ENCODE assay signal across 15 cellular contexts in the genomic region with DNA sequence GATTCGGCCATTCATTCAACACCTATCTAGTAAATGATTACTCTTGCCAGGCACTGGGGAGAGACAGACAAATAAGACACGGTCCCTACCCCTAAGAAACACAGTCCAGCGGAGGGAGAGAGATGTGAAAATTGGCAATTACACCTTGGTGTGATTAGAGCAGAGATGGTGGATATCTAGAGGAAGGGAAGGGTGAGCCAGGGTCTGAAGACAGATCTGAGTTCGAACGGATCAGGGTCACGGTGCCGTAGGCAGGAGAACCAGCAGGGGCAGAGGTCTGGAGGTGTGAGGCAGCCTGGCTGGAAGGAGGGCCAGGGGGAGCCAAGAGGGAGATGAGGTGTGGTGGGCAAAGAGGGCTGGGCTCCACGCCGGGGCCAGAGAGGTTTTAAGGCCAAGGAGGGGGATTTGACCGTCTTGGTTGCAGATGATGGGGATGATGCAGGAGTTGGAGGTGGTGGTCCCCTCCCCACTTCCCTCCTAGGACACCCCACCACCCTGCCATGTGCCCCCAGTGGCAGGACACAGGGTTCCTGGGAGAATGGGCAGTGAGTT. TPM values are rescaled to one million over a fixed set of nuclear protein-coding genes. Genes with fewer than 3 reads are reported as not detected.
A peak's percentile ranks its signal among the peaks of the same experiment; 100 is the strongest.
DNase-seq lines count a peak whose midpoint lies in the region; ATAC-seq and TF ChIP-seq lines count a peak whose summit lies in the region.
"Had no signal": no experiment of that assay in that cellular context is flagged by ENCODE, and none has a peak within 500 bp of the region (broad histone marks: within the 10 kb centered on the region; RNA-seq: fewer than 3 reads in every experiment).

No MANE protein-coding gene starts in this region.

- H2BK12ac ChIP-seq in H9 (ENCODE audit: insufficient read length, low read depth, low read length) = no peak overlapping the region

- WGBS in ovary, 3 donors = 91 to 93% (median 92%) methylated on average over 10 of the region's 10 CpGs
- no CpG with 5 or more reads among the region's 10 CpGs for WGBS in H9 (ENCODE audit: extremely low coverage, insufficient read length, low lambda C conversion rate)

- DNase-seq in BE2C (peak; percentile 11), WTC11 (ENCODE audit: low spot score) (peak; percentile 11), left ventricle myocardium superior (peak; percentile 12), ovary (peak in 4 of 5 donors; percentile 9 to 28 (median 10)), COLO829 (ENCODE audit: low spot score) (no peak), NCI-H1048 (lab: John Stamatoyannopoulos, UW) (no peak), H9 (no peak)
- no peak for DNase-seq in activated CD4-positive, alpha-beta T cell treated with anti-CD3 and anti-CD28 coated beads, Interleukin-2, amount 50 U/mL, for 48 hours
- DNase-seq: mammary epithelial cell, MM.1S, natural killer cell, NCI-H187 had no signal

- H3K4me3 ChIP-seq in BE2C (ENCODE audit: low read depth, low read length) (no peak overlapping the region), ovary (no peak overlapping the region)

- no peak overlapping the region for H2BK20ac ChIP-seq in H9 (ENCODE audit: low read depth, low read length, poor library complexity, severe bottlenecking)

- H3K79me1 ChIP-seq in H9 (ENCODE audit: insufficient read depth, low read depth, low read length, poor library complexity, severe bottlenecking) = no peaks in the 10 kb centered on the region

- H3K4me2 ChIP-seq in H9 (ENCODE audit: insufficient read depth, insufficient read length, low read length) = no peak overlapping the region

- POLR2A ChIA-PET in WTC11 (lab: Charles Lee) = no interaction called here

- H3K56ac ChIP-seq in H9 (ENCODE audit: insufficient read length, low read depth, low read length) = no peak overlapping the region

- H3K27me3 Mint-ChIP-seq in WTC11 (ENCODE audit: low read depth) (no peaks in the 10 kb centered on the region), H9 (ENCODE audit: low read depth) (peaks cover 9% of the 10 kb centered on the region)

- no peak overlapping the region for H3K18ac ChIP-seq in H9 (ENCODE audit: insufficient read length, low read depth, low read length)

- no peaks in the 10 kb centered on the region for H3K36me3 Mint-ChIP-seq in WTC11
- H3K36me3 Mint-ChIP-seq in H9 (ENCODE audit: insufficient read depth in 1 of 3, low read depth in 3 of 3) = no peaks in the 10 kb centered on the region
- H3K36me3 Mint-ChIP-seq: natural killer cell had no signal

- CTCF ChIA-PET in WTC11 (lab: Charles Lee) = interaction anchor here (0.6 to 5.4 kb wide), 15 partner anchors 12 to 379 kb away, joined by 3 to 50 read pairs (median 6); no protein-coding TSS in a partner anchor

- H3K27me3 ChIP-seq in BE2C (no peaks in the 10 kb centered on the region), ovary (no peaks in the 10 kb centered on the region), H9 (ENCODE audit: insufficient read depth, low read length) (no peaks in the 10 kb centered on the region)

- peaks cover 19% of the 10 kb centered on the region for H3K4me1 Mint-ChIP-seq in WTC11
- peaks cover 16 to 32% of the 10 kb centered on the region in 2 experiments for H3K4me1 Mint-ChIP-seq in H9
- H3K4me1 Mint-ChIP-seq: activated B cell treated with CpG ODN at 0.5 μM for 24 hours, natural killer cell had no signal

- H3K27ac Mint-ChIP-seq in WTC11 (no peak overlapping the region), H9 (no peak overlapping the region)
- H3K27ac Mint-ChIP-seq: activated B cell treated with CpG ODN at 0.5 μM for 24 hours; natural killer cell; stimulated activated naive CD8-positive, alpha-beta T cell treated with anti-CD3 and anti-CD28 coated beads, Interleukin-15, Interleukin-2, amounts not matched to agents 100 ng/mL and 50 ng/mL, for 24 hours had no signal

- no peaks in the 10 kb centered on the region for H3K79me2 ChIP-seq in H9 (ENCODE audit: insufficient read depth, low read length)

- H3K4ac ChIP-seq in H9 (ENCODE audit: low read depth, low read length) = no peak overlapping the region

- H3K9me3 Mint-ChIP-seq in WTC11 (no peaks in the 10 kb centered on the region), H9 (no peaks in the 10 kb centered on the region; a peak in 2 of 5 replicates)
- H3K9me3 Mint-ChIP-seq: activated B cell treated with CpG ODN at 0.5 μM for 24 hours; natural killer cell; stimulated activated naive CD8-positive, alpha-beta T cell treated with anti-CD3 and anti-CD28 coated beads, Interleukin-15, Interleukin-2, amounts not matched to agents 100 ng/mL and 50 ng/mL, for 24 hours had no signal

- no peak overlapping the region for H3K23ac ChIP-seq in H9 (ENCODE audit: insufficient read length, low read depth, low read length)

- intact Hi-C loops in left ventricle myocardium superior (cut with micrococcal nuclease) (no loop called here), ovary (cut with DNase I) (no loop called here)

- H2AFZ ChIP-seq in H9 (ENCODE audit: low read length) = no peak overlapping the region

- H3K27ac ChIP-seq in ovary = no peak overlapping the region
- no peak overlapping the region for H3K27ac ChIP-seq in H9 (ENCODE audit: insufficient read length, low read depth, low read length)

- no peak for TF ChIP-seq EP300 in ovary (IDR thresholded peaks at IDR 0.05)

- no peak overlapping the region for H2BK5ac ChIP-seq in H9 (ENCODE audit: insufficient read length, low read length)

- no peak for TF ChIP-seq POLR2A in ovary (IDR thresholded peaks at IDR 0.05)

- H4K91ac ChIP-seq in H9 (ENCODE audit: insufficient read length, low read depth, low read length) = no peak overlapping the region

- no peaks in the 10 kb centered on the region for H3K9me3 ChIP-seq in BE2C
- no peaks in the 10 kb centered on the region for H3K9me3 ChIP-seq in ovary
- H3K9me3 ChIP-seq in H9 (ENCODE audit: control insufficient read depth, low read depth, low read length) = no peaks in the 10 kb centered on the region

- no peak for ATAC-seq in WTC11
- no peak for ATAC-seq in left ventricle myocardium superior
- ATAC-seq: esophagus mucosa, natural killer cell had no signal

- no peak overlapping the region for H2BK120ac ChIP-seq in H9 (ENCODE audit: low read depth, low read length, poor library complexity, severe bottlenecking)

- H3K14ac ChIP-seq in H9 (ENCODE audit: insufficient read depth, low read length) = no peak overlapping the region

- H3K36me3 ChIP-seq in BE2C = peaks cover 98% of the 10 kb centered on the region
- no peaks in the 10 kb centered on the region for H3K36me3 ChIP-seq in ovary

- H3T11ph ChIP-seq in H9 (ENCODE audit: low read length) = no peak overlapping the region

- H4K8ac ChIP-seq in H9 (replicated peaks; ENCODE audit: insufficient read length, low read depth, low read length) = no peak overlapping the region

- no peak overlapping the region for H4K5ac ChIP-seq in H9 (ENCODE audit: insufficient read length, low read depth, low read length)

- H3K4me3 Mint-ChIP-seq in WTC11 (no peak overlapping the region), H9 (no peak overlapping the region)
- H3K4me3 Mint-ChIP-seq: activated B cell treated with CpG ODN at 0.5 μM for 24 hours; natural killer cell; stimulated activated naive CD8-positive, alpha-beta T cell treated with anti-CD3 and anti-CD28 coated beads, Interleukin-15, Interleukin-2, amounts not matched to agents 100 ng/mL and 50 ng/mL, for 24 hours had no signal

- no peaks in the 10 kb centered on the region for H4K20me1 ChIP-seq in H9 (ENCODE audit: control insufficient read depth, insufficient read depth, insufficient read length)

- H3K4me1 ChIP-seq in BE2C (peaks cover 97% of the 10 kb centered on the region), ovary (ENCODE audit: insufficient read depth) (peaks cover 8% of the 10 kb centered on the region), H9 (ENCODE audit: insufficient read depth, low read length) (no peaks in the 10 kb centered on the region; the same call in 1 of the 2 replicates)

- H2BK15ac ChIP-seq in H9 (ENCODE audit: low read depth, low read length) = no peak overlapping the region

- TF ChIP-seq CTCF in BE2C (IDR thresholded peaks at IDR 0.05; ENCODE audit: low read depth, low read length) (no peak), WTC11 (IDR thresholded peaks at IDR 0.05) (no peak), ovary (IDR thresholded peaks at IDR 0.05) (no peak), H9 (conservative IDR thresholded peaks at IDR 0.05) (no peak)

- no peaks in the 10 kb centered on the region for H3K23me2 ChIP-seq in H9 (ENCODE audit: insufficient read length, low read depth, low read length, poor library complexity, severe bottlenecking)

- H3K9ac ChIP-seq in H9 (ENCODE audit: extremely low read depth, insufficient read length, low read length) = no peak overlapping the region

- H2AK5ac ChIP-seq in H9 (ENCODE audit: insufficient read length, low read length) = no peak overlapping the region

TF ChIP-seq in WTC11, 78 proteins besides CTCF, POLR2A, EP300 and RAD21 (continues in another document):
- TF ChIP-seq, protein P1, sequence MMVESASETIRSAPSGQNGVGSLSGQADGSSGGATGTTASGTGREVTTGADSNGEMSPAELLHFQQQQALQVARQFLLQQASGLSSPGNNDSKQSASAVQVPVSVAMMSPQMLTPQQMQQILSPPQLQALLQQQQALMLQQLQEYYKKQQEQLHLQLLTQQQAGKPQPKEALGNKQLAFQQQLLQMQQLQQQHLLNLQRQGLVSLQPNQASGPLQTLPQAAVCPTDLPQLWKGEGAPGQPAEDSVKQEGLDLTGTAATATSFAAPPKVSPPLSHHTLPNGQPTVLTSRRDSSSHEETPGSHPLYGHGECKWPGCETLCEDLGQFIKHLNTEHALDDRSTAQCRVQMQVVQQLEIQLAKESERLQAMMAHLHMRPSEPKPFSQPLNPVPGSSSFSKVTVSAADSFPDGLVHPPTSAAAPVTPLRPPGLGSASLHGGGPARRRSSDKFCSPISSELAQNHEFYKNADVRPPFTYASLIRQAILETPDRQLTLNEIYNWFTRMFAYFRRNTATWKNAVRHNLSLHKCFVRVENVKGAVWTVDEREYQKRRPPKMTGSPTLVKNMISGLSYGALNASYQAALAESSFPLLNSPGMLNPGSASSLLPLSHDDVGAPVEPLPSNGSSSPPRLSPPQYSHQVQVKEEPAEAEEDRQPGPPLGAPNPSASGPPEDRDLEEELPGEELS (CRISPR knock-in tag; IDR thresholded peaks at IDR 0.05) = no peak
- TF ChIP-seq ZNF219 (CRISPR knock-in tag; IDR thresholded peaks at IDR 0.05; ENCODE audit: borderline replicate concordance) (no peak), CBFB (CRISPR knock-in tag; IDR thresholded peaks at IDR 0.05; ENCODE audit: low read depth) (no peak)

RNA-seq across cellular contexts. Expression of gene FAM222A, which starts 27.1 kb away (rescaled TPM):
- 227 TPM for polyA plus RNA-seq in BE2C (2012; ENCODE audit: insufficient read depth, insufficient read length, low read depth)
- 1.3 to 1.6 TPM (median 1.6 TPM) in 3 replicates for total RNA-seq in WTC11 (2021)
- total RNA-seq in left ventricle myocardium superior = 25.7 TPM
- 10 to 100 TPM in 5 of 7 donors, 1 to 10 TPM in 2; 7.2 to 28.4 (median 15.3) TPM for total RNA-seq in ovary
- polyA plus RNA-seq in ovary = 10 to 100 TPM in 1 of 2 donors, 1 to 10 TPM in 1; 4.8 to 11.5 TPM
- 2.8 and 3.2 TPM in 2 replicates for total RNA-seq in H9 (2021)

Comparison
In these comparisons a context has a peak if more than half of its experiments do, and no peak if none do; other contexts are left out.
1. DNase-seq: peak in BE2C (single experiment), WTC11 (single experiment), left ventricle myocardium superior (single experiment) and ovary (4 of 5); none in activated CD4-positive, alpha-beta T cell treated with anti-CD3 and anti-CD28 coated beads, Interleukin-2, amount 50 U/mL, for 48 hours (0 of 2), COLO829 (single experiment), NCI-H1048 (single experiment) and H9 (single experiment).